ENCODE assay signal across 17 cellular contexts in genomic region chr12:68521848-68522502, GRCh38.
A peak's percentile ranks its signal among the peaks of the same experiment; 100 is the strongest.
DNase-seq lines count a peak whose midpoint lies in the region; ATAC-seq, FAIRE-seq and TF ChIP-seq lines count a peak whose summit lies in the region.
"Had no signal": no experiment of that assay in that cellular context is flagged by ENCODE, and none has a peak within 500 bp of the region (broad histone marks: within the 10 kb centered on the region; RNA-seq: fewer than 3 reads in every experiment).

No MANE protein-coding gene starts in this region.

- H2AFZ ChIP-seq in ACC112 (ENCODE audit: low read length, unreplicated experiment) (peak overlapping the region; percentile 89), mesenchymal stem cell (ENCODE audit: low read depth, low read length) (no peak overlapping the region)

- no peak overlapping the region for H3K4me2 ChIP-seq in mesenchymal stem cell (ENCODE audit: low read length, poor library complexity, severe bottlenecking)

- H4K8ac ChIP-seq in mesenchymal stem cell (ENCODE audit: low read length) = no peak overlapping the region

- H2BK120ac ChIP-seq in mesenchymal stem cell (ENCODE audit: low read depth, low read length) = no peak overlapping the region

- H3K9ac ChIP-seq in mesenchymal stem cell (ENCODE audit: low read length) = peak overlapping the region; percentile 93

- no peaks in the 10 kb centered on the region for H3K9me3 ChIP-seq in mesenchymal stem cell (ENCODE audit: control insufficient read depth, low read length)
- H3K9me3 ChIP-seq: upper lobe of left lung had no signal

- H3K27ac ChIP-seq in ACC112 (ENCODE audit: low read depth, low read length) = peak overlapping the region; percentile 99
- H3K27ac ChIP-seq in mesenchymal stem cell (ENCODE audit: low read length, poor library complexity, severe bottlenecking) = peak overlapping the region; percentile 85
- H3K27ac ChIP-seq: dorsolateral prefrontal cortex, upper lobe of left lung had no signal

- H2BK15ac ChIP-seq in mesenchymal stem cell (ENCODE audit: low read depth, poor library complexity, severe bottlenecking) = no peak overlapping the region

- no peaks in the 10 kb centered on the region; the same call in 1 of the 2 replicates for H3K36me3 Mint-ChIP-seq in WTC11
- H3K36me3 Mint-ChIP-seq: stimulated activated memory B cell treated with anti-CD40 and anti-IgM and Interleukin-4, amounts not matched to agents 10 μg/mL and 1 μg/mL and 100 μg/mL, for 72 hours had no signal

- WGBS in mesenchymal stem cell = 98% methylated on average over 4 of the region's 5 CpGs

- peak overlapping the region; percentile 66 for H3K4me3 ChIP-seq in ACC112 (ENCODE audit: low read depth, low read length)
- H3K4me3 ChIP-seq in mesenchymal stem cell (ENCODE audit: insufficient read depth in 1 of 2, low read depth in 1 of 2, low read length in 2 of 2) = peak overlapping the region in 1 of 2 experiments; percentile 59
- H3K4me3 ChIP-seq: dorsolateral prefrontal cortex, upper lobe of left lung had no signal

- H3K4me3 Mint-ChIP-seq in WTC11 = no peak overlapping the region
- H3K4me3 Mint-ChIP-seq: nephron progenitor cell; stimulated activated memory B cell treated with anti-CD40 and anti-IgM and Interleukin-4, amounts not matched to agents 10 μg/mL and 1 μg/mL and 100 μg/mL, for 72 hours had no signal

- TF ChIP-seq CTCF in WTC11 (IDR thresholded peaks at IDR 0.05) = no peak

- H3K36me3 ChIP-seq in ACC112 (ENCODE audit: insufficient read depth, low read length) (no peaks in the 10 kb centered on the region), mesenchymal stem cell (ENCODE audit: control insufficient read depth in 1 of 2, insufficient read depth in 2 of 2, low read depth in 1 of 2, low read length in 2 of 2) (no peaks in the 10 kb centered on the region)
- H3K36me3 ChIP-seq: upper lobe of left lung had no signal

- DNase-seq in M059J (ENCODE audit: low read depth) = peak; percentile 9
- peak; percentile 34 for DNase-seq in dedifferentiated amniotic fluid mesenchymal stem cell (ENCODE audit: extremely low spot score)
- no peak for DNase-seq in mesenchymal stem cell
- DNase-seq in WTC11 (ENCODE audit: low spot score) = no peak
- no peak for DNase-seq in GM19239 (ENCODE audit: insufficient read length, low spot score)
- DNase-seq: activated effector memory CD4-positive, alpha-beta T cell treated with Interleukin-2 at 50 U/mL for 16 hours; aorta; COR-L47; dorsolateral prefrontal cortex; KG1; nephron progenitor cell; right cardiac atrium; upper lobe of left lung had no signal

- no peak overlapping the region for H3K18ac ChIP-seq in mesenchymal stem cell (ENCODE audit: low read depth in 1 of 2, low read length in 2 of 2)

- H3K4ac ChIP-seq in mesenchymal stem cell (ENCODE audit: low read depth in 1 of 2, low read length in 2 of 2) = no peak overlapping the region

- FAIRE-seq in GM19239 (lab: Jason Lieb, UNC) = no peak

- CTCF ChIA-PET in WTC11 (lab: Charles Lee) = no interaction called here

- H2BK5ac ChIP-seq in mesenchymal stem cell (ENCODE audit: low read depth, low read length, poor library complexity, severe bottlenecking) = peak overlapping the region; percentile 48

- POLR2A ChIA-PET in WTC11 (lab: Charles Lee) = no interaction called here

- H3K27me3 Mint-ChIP-seq in WTC11 (ENCODE audit: low read depth) = no peaks in the 10 kb centered on the region
- H3K27me3 Mint-ChIP-seq: stimulated activated memory B cell treated with anti-CD40 and anti-IgM and Interleukin-4, amounts not matched to agents 10 μg/mL and 1 μg/mL and 100 μg/mL, for 72 hours had no signal

- no peaks in the 10 kb centered on the region for H3K79me1 ChIP-seq in mesenchymal stem cell (replicated peaks; ENCODE audit: low read length, poor library complexity, severe bottlenecking)

- H2BK12ac ChIP-seq in mesenchymal stem cell (ENCODE audit: low read length in 2 of 2) = no peak overlapping the region

- H3K27ac Mint-ChIP-seq in WTC11 = no peak overlapping the region
- H3K27ac Mint-ChIP-seq: nephron progenitor cell; stimulated activated memory B cell treated with anti-CD40 and anti-IgM and Interleukin-4, amounts not matched to agents 10 μg/mL and 1 μg/mL and 100 μg/mL, for 72 hours had no signal

- ATAC-seq in GM21360 (IDR thresholded peaks at IDR 0.05; ENCODE audit: unreplicated experiment) (no peak), WTC11 (no peak), GM18511 (IDR thresholded peaks at IDR 0.05; ENCODE audit: unreplicated experiment) (no peak)
- ATAC-seq: stimulated activated memory B cell treated with anti-CD40 and anti-IgM and Interleukin-4, amounts not matched to agents 10 μg/mL and 1 μg/mL and 100 μg/mL, for 72 hours had no signal

- no peak overlapping the region for H3K23ac ChIP-seq in mesenchymal stem cell (ENCODE audit: low read length in 2 of 2)

- H3K9me3 Mint-ChIP-seq in WTC11 = peaks cover 19% of the 10 kb centered on the region
- H3K9me3 Mint-ChIP-seq: stimulated activated memory B cell treated with anti-CD40 and anti-IgM and Interleukin-4, amounts not matched to agents 10 μg/mL and 1 μg/mL and 100 μg/mL, for 72 hours had no signal

- peaks cover 24% of the 10 kb centered on the region for H3K4me1 ChIP-seq in ACC112 (ENCODE audit: control insufficient read depth, insufficient read depth, low read length, unreplicated experiment)
- H3K4me1 ChIP-seq in mesenchymal stem cell (ENCODE audit: control insufficient read depth, insufficient read depth, low read depth, low read length) = no peaks in the 10 kb centered on the region
- H3K4me1 ChIP-seq: upper lobe of left lung had no signal

- no peak overlapping the region for H2AK5ac ChIP-seq in mesenchymal stem cell (ENCODE audit: low read length, severe bottlenecking)

- H3K79me2 ChIP-seq in ACC112 (ENCODE audit: control insufficient read depth, insufficient read depth, low read length, unreplicated experiment) = no peaks in the 10 kb centered on the region

- H3K4me1 Mint-ChIP-seq in WTC11 = no peaks in the 10 kb centered on the region
- H3K4me1 Mint-ChIP-seq: nephron progenitor cell had no signal

- no peaks in the 10 kb centered on the region for H3K27me3 ChIP-seq in ACC112 (ENCODE audit: insufficient read depth, low read length)
- no peaks in the 10 kb centered on the region for H3K27me3 ChIP-seq in mesenchymal stem cell (ENCODE audit: control insufficient read depth in 1 of 2, insufficient read depth in 1 of 2, low read length in 2 of 2)
- H3K27me3 ChIP-seq: dorsolateral prefrontal cortex, upper lobe of left lung had no signal

- no peak overlapping the region for H4K91ac ChIP-seq in mesenchymal stem cell (ENCODE audit: low read length)

- H3K14ac ChIP-seq in mesenchymal stem cell (ENCODE audit: low read length in 2 of 2) = no peak overlapping the region

TF ChIP-seq in WTC11, 78 proteins besides CTCF, POLR2A, EP300 and RAD21 (continues in another document):
- TF ChIP-seq SP1 (CRISPR knock-in tag; conservative IDR thresholded peaks at IDR 0.05) (no peak), FOXK1 (CRISPR knock-in tag; IDR thresholded peaks at IDR 0.05) (no peak), ZNF532 (CRISPR knock-in tag; IDR thresholded peaks at IDR 0.05; ENCODE audit: borderline replicate concordance) (no peak), ZNF317 (CRISPR knock-in tag; IDR thresholded peaks at IDR 0.05; ENCODE audit: borderline replicate concordance, low read depth) (no peak), JUN (CRISPR knock-in tag; IDR thresholded peaks at IDR 0.05) (no peak), ZMAT4 (CRISPR knock-in tag; IDR thresholded peaks at IDR 0.05) (no peak)

Comparison
In these comparisons a context has a peak if more than half of its experiments do, and no peak if none do; other contexts are left out.
1. DNase-seq: peak in M059J (single experiment) and dedifferentiated amniotic fluid mesenchymal stem cell (single experiment); none in mesenchymal stem cell (single experiment), WTC11 (single experiment) and GM19239 (single experiment).